In genomic region chr2:207532676-207533075, GRCh38 we compare ENCODE assay signal across 12 cellular contexts. TPM values are rescaled to one million over a fixed set of nuclear protein-coding genes. Genes with fewer than 3 reads are reported as not detected.
DNase-seq lines count a peak whose midpoint lies in the region; ATAC-seq and TF ChIP-seq lines count a peak whose summit lies in the region.
"Had no signal": no experiment of that assay in that cellular context is flagged by ENCODE, and none has a peak within 500 bp of the region (broad histone marks: within the 10 kb centered on the region; RNA-seq: fewer than 3 reads in every experiment).

No MANE protein-coding gene starts in this region.

- WGBS in mammary epithelial cell (ENCODE audit: low coverage, missing lambda C conversion rate) = 94% methylated on average over 9 of the region's 9 CpGs
- WGBS in psoas muscle, 3 donors = 85 to 91% (median 89%) methylated on average over 9 of the region's 9 CpGs
- WGBS in H9 (ENCODE audit: extremely low coverage, insufficient read length, low lambda C conversion rate) = no CpG with 5 or more reads among the region's 9 CpGs

- H4K8ac ChIP-seq in H9 (replicated peaks; ENCODE audit: insufficient read length, low read depth, low read length) = no peak overlapping the region

- dilution Hi-C loops in mammary epithelial cell (cut with HindIII; ENCODE audit: low sequenced_read_pairs) = no loop called here

- no peak overlapping the region for H3K56ac ChIP-seq in H9 (ENCODE audit: insufficient read length, low read depth, low read length)

- H4K20me1 ChIP-seq in DND-41 (ENCODE audit: insufficient read depth, low read length) (peaks cover 36% of the 10 kb centered on the region; the same call in 1 of the 2 replicates), OCI-LY3 (ENCODE audit: insufficient read depth, low read length) (peaks cover 51% of the 10 kb centered on the region), mammary epithelial cell (ENCODE audit: insufficient read depth, low read length) (no peaks in the 10 kb centered on the region), H9 (ENCODE audit: control insufficient read depth, insufficient read depth, insufficient read length) (no peaks in the 10 kb centered on the region)

- CTCF ChIA-PET in mammary epithelial cell (lab: Charles Lee; ENCODE audit: low non-redundant PET) = no interaction called here

- H3K9ac ChIP-seq in DND-41 (ENCODE audit: low read depth, low read length) (no peak overlapping the region; the same call in 1 of the 2 replicates), OCI-LY3 (ENCODE audit: low read length) (no peak overlapping the region), mammary epithelial cell (ENCODE audit: insufficient read depth, low read length) (no peak overlapping the region), H9 (ENCODE audit: extremely low read depth, insufficient read length, low read length) (no peak overlapping the region)

- H3K27ac Mint-ChIP-seq in H9 = no peak overlapping the region

- no peak overlapping the region for H3K23ac ChIP-seq in H9 (ENCODE audit: insufficient read length, low read depth, low read length)

- no peak overlapping the region for H3K14ac ChIP-seq in H9 (ENCODE audit: insufficient read depth, low read length)

- H2BK5ac ChIP-seq in H9 (ENCODE audit: insufficient read length, low read length) = no peak overlapping the region

- H3K9me3 ChIP-seq in DND-41 (ENCODE audit: insufficient read depth, low read length, severe bottlenecking) (no peaks in the 10 kb centered on the region), OCI-LY3 (ENCODE audit: insufficient read depth, low read length) (no peaks in the 10 kb centered on the region), mammary epithelial cell (replicated peaks; ENCODE audit: insufficient read depth, low read length) (no peaks in the 10 kb centered on the region), psoas muscle (no peaks in the 10 kb centered on the region), H9 (ENCODE audit: control insufficient read depth, low read depth, low read length) (no peaks in the 10 kb centered on the region)

- H3K4me1 Mint-ChIP-seq in H9 = peaks cover 33 to 46% of the 10 kb centered on the region in 2 experiments

- no TSS peak for BruUV-seq in mammary epithelial cell (replicated peaks; lab: Mats Ljungman, UMichigan)

- H3K4me2 ChIP-seq in DND-41 (ENCODE audit: insufficient read depth, low read length) = peak overlapping the region; percentile 93
- 0 out of 2 replicates have a peak overlapping the region, but pooled peaks have one; percentile 3 for H3K4me2 ChIP-seq in OCI-LY3 (ENCODE audit: low read length)
- peak overlapping the region; percentile 64 for H3K4me2 ChIP-seq in mammary epithelial cell (ENCODE audit: insufficient read depth, low read depth, low read length)
- no peak overlapping the region for H3K4me2 ChIP-seq in H9 (ENCODE audit: insufficient read depth, insufficient read length, low read length)

- H3K27me3 Mint-ChIP-seq in H9 (ENCODE audit: low read depth) = peaks cover 13% of the 10 kb centered on the region

- no peak overlapping the region for H3K4ac ChIP-seq in H9 (ENCODE audit: low read depth, low read length)

- no peak overlapping the region for H2BK12ac ChIP-seq in H9 (ENCODE audit: insufficient read length, low read depth, low read length)

- no peak overlapping the region for H2BK15ac ChIP-seq in H9 (ENCODE audit: low read depth, low read length)

- H3K79me2 ChIP-seq in DND-41 (ENCODE audit: insufficient read depth, low read length) = peaks cover 78% of the 10 kb centered on the region
- peaks cover 91% of the 10 kb centered on the region for H3K79me2 ChIP-seq in OCI-LY3 (ENCODE audit: low read length)
- H3K79me2 ChIP-seq in mammary epithelial cell (ENCODE audit: insufficient read depth, low read length) = peaks cover 88% of the 10 kb centered on the region
- peaks cover 30% of the 10 kb centered on the region; the same call in 1 of the 2 replicates for H3K79me2 ChIP-seq in H9 (ENCODE audit: insufficient read depth, low read length)

- H3K36me3 Mint-ChIP-seq in H9 (ENCODE audit: insufficient read depth in 1 of 3, low read depth in 3 of 3) = peaks cover 5 to 9% (median 9%) of the 10 kb centered on the region in 3 experiments; a peak in 6 of 7 replicates

- intact Hi-C loops in mammary epithelial cell (cut with micrococcal nuclease) = no loop called here
- intact Hi-C loops in psoas muscle (cut with DNase I) = loop anchor here in 1 of 2 donors (5.0 kb wide), 2 partner anchors 35 to 180 kb away; partner anchors contain the start of gene CCNYL1

- no peaks in the 10 kb centered on the region; a peak in 2 of 5 replicates for H3K9me3 Mint-ChIP-seq in H9

- ATAC-seq in DND-41 (ENCODE audit: insufficient read depth, low read depth) (no peak), psoas muscle (no peak), HG03442 (IDR thresholded peaks at IDR 0.05; ENCODE audit: unreplicated experiment) (no peak)
- ATAC-seq: SK-N-SH treated with all-trans-retinoic acid at 6 μM for 48 hours had no signal

- no peak overlapping the region for H2BK120ac ChIP-seq in H9 (ENCODE audit: low read depth, low read length, poor library complexity, severe bottlenecking)

- in situ Hi-C loops in mammary epithelial cell (cut with MboI; ENCODE audit: low sequenced_read_pairs in 2 of 2) = loop anchor here in 1 of 2 donors (5.0 kb wide), 1 partner anchor 45 kb away; no protein-coding TSS in a partner anchor

- H3K79me1 ChIP-seq in H9 (ENCODE audit: insufficient read depth, low read depth, low read length, poor library complexity, severe bottlenecking) = peaks cover 2% of the 10 kb centered on the region

- peaks cover 53% of the 10 kb centered on the region for H3K4me1 ChIP-seq in DND-41 (ENCODE audit: insufficient read depth, low read length)
- H3K4me1 ChIP-seq in OCI-LY3 (ENCODE audit: low read length) = peaks cover 34% of the 10 kb centered on the region
- H3K4me1 ChIP-seq in mammary epithelial cell (ENCODE audit: insufficient read depth, low read length) = peaks cover 20% of the 10 kb centered on the region
- H3K4me1 ChIP-seq in psoas muscle = peaks cover 43% of the 10 kb centered on the region
- H3K4me1 ChIP-seq in H9 (ENCODE audit: insufficient read depth, low read length) = no peaks in the 10 kb centered on the region; the same call in 1 of the 2 replicates

- no peak for TF ChIP-seq CTCF in DND-41 (IDR thresholded peaks at IDR 0.05; ENCODE audit: borderline replicate concordance, extremely low read depth, low read length, poor library complexity, severe bottlenecking)
- no peak for TF ChIP-seq CTCF in OCI-LY3 (IDR thresholded peaks at IDR 0.05; ENCODE audit: low read depth, low read length)
- TF ChIP-seq CTCF in mammary epithelial cell (conservative IDR thresholded peaks at IDR 0.05 in 1 of 2, IDR thresholded peaks at IDR 0.05 in 1 of 2; ENCODE audit: extremely low read depth in 1 of 2, insufficient read depth in 1 of 2, low read depth in 1 of 2, low read length in 2 of 2) = no peak
- no peak for TF ChIP-seq CTCF in psoas muscle (IDR thresholded peaks at IDR 0.05)
- TF ChIP-seq CTCF in H9 (conservative IDR thresholded peaks at IDR 0.05) = no peak

- H3K23me2 ChIP-seq in H9 (ENCODE audit: insufficient read length, low read depth, low read length, poor library complexity, severe bottlenecking) = peaks cover 9% of the 10 kb centered on the region

- H3K36me3 ChIP-seq in DND-41 (ENCODE audit: insufficient read depth, low read length) (peaks cover 30% of the 10 kb centered on the region), OCI-LY3 (replicated peaks; ENCODE audit: low read depth, low read length) (peaks cover 28% of the 10 kb centered on the region), mammary epithelial cell (ENCODE audit: insufficient read depth, low read length) (peaks cover 2% of the 10 kb centered on the region), psoas muscle (ENCODE audit: insufficient read depth in 1 of 2, low read depth in 1 of 2) (no peaks in the 10 kb centered on the region)

- no peak overlapping the region for H2BK20ac ChIP-seq in H9 (ENCODE audit: low read depth, low read length, poor library complexity, severe bottlenecking)

- H3K4me3 ChIP-seq in DND-41 (ENCODE audit: low read depth in 1 of 2, low read length in 2 of 2) (no peak overlapping the region), OCI-LY3 (ENCODE audit: low read length) (no peak overlapping the region), mammary epithelial cell (replicated peaks in 1 of 3; ENCODE audit: insufficient read depth in 1 of 3, low read depth in 2 of 3, low read length in 3 of 3) (peak overlapping the region in 1 of 3 experiments; percentile 16), psoas muscle (peak overlapping the region; percentile 85)

- H4K91ac ChIP-seq in H9 (ENCODE audit: insufficient read length, low read depth, low read length) = no peak overlapping the region

- H2AK5ac ChIP-seq in H9 (ENCODE audit: insufficient read length, low read length) = no peak overlapping the region

- H3K27ac ChIP-seq in DND-41 (ENCODE audit: low read length) = no peak overlapping the region
- no peak overlapping the region for H3K27ac ChIP-seq in OCI-LY3 (ENCODE audit: low read length)
- H3K27ac ChIP-seq in mammary epithelial cell (ENCODE audit: insufficient read depth, low read depth, low read length) = peak overlapping the region; percentile 13
- peak overlapping the region; percentile 91 for H3K27ac ChIP-seq in psoas muscle
- H3K27ac ChIP-seq in H9 (ENCODE audit: insufficient read length, low read depth, low read length) = no peak overlapping the region

- no peak overlapping the region for H3T11ph ChIP-seq in H9 (ENCODE audit: low read length)

- H2AFZ ChIP-seq in DND-41 (ENCODE audit: low read depth, low read length) (no peak overlapping the region), OCI-LY3 (ENCODE audit: low read depth, low read length) (no peak overlapping the region), mammary epithelial cell (ENCODE audit: low read depth, low read length) (no peak overlapping the region), H9 (ENCODE audit: low read length) (no peak overlapping the region)

- no peak overlapping the region for H4K5ac ChIP-seq in H9 (ENCODE audit: insufficient read length, low read depth, low read length)

- no peaks in the 10 kb centered on the region for H3K27me3 ChIP-seq in DND-41 (ENCODE audit: insufficient read depth, low read length, poor library complexity)
- no peaks in the 10 kb centered on the region for H3K27me3 ChIP-seq in OCI-LY3 (ENCODE audit: low read depth, low read length)
- H3K27me3 ChIP-seq in mammary epithelial cell (ENCODE audit: insufficient read depth, low read length) = no peaks in the 10 kb centered on the region
- H3K27me3 ChIP-seq in psoas muscle (ENCODE audit: insufficient read depth in 3 of 3, low read length in 2 of 3) = no peaks in the 10 kb centered on the region
- H3K27me3 ChIP-seq in H9 (ENCODE audit: insufficient read depth, low read length) = peaks cover 4% of the 10 kb centered on the region; the same call in 1 of the 2 replicates

- H3K4me3 Mint-ChIP-seq in H9 = peak overlapping the region in 1 of 2 experiments; percentile 68; a peak in 3 of 5 replicates

- H3K18ac ChIP-seq in H9 (ENCODE audit: insufficient read length, low read depth, low read length) = no peak overlapping the region

- DNase-seq in DND-41 (no peak), mammary epithelial cell (no peak), psoas muscle (no peak), iPS-NIHi11 (ENCODE audit: low spot score) (no peak), H9 (no peak)
- DNase-seq: activated CD8-positive, alpha-beta memory T cell treated with anti-CD3 and anti-CD28 coated beads, Interleukin-2, amount 50 U/mL, for 48 hours; cortex of kidney; MM.1S; NCI-H526 treated with DMSO at 0.1 percent for 48 hours had no signal

RNA-seq across cellular contexts. Expression of gene CREB1, which starts 2.9 kb away (rescaled TPM):
- total RNA-seq in mammary epithelial cell (10 to 100 TPM; 42.3 to 75.5 TPM), psoas muscle (10 to 100 TPM; 18.4 to 27.9 (median 22.9) TPM), H9 (2021) (97.1 and 103 TPM in 2 replicates)
- polyA plus RNA-seq in mammary epithelial cell (29.3 TPM), psoas muscle (10 to 100 TPM in 1 of 3 donors, 1 to 10 TPM in 2; 3.5 to 10.2 (median 5.1) TPM)
- 32.7 TPM for polyA minus RNA-seq in mammary epithelial cell

Comparison
In these comparisons a context has a peak if more than half of its experiments do, and no peak if none do; other contexts are left out.
1. H3K27ac ChIP-seq: peak in mammary epithelial cell (single experiment) and psoas muscle (single experiment); none in DND-41 (single experiment), OCI-LY3 (single experiment) and H9 (single experiment).